1 cellular context compared by ENCODE assay signal in genomic region chr1:21022279-21023040, GRCh38.
TF ChIP-seq lines count a peak whose summit lies in the region.

No MANE protein-coding gene starts in this region.

TF ChIP-seq in HepG2, 621 proteins besides CTCF, POLR2A, EP300 and RAD21 (continued from another document and continues in another):
- TF ChIP-seq, protein P1, sequence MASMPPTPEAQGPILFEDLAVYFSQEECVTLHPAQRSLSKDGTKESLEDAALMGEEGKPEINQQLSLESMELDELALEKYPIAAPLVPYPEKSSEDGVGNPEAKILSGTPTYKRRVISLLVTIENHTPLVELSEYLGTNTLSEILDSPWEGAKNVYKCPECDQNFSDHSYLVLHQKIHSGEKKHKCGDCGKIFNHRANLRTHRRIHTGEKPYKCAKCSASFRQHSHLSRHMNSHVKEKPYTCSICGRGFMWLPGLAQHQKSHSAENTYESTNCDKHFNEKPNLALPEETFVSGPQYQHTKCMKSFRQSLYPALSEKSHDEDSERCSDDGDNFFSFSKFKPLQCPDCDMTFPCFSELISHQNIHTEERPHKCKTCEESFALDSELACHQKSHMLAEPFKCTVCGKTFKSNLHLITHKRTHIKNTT (CRISPR knock-in tag; IDR thresholded peaks at IDR 0.05) = no peak
- TF ChIP-seq HMGA1 (CRISPR knock-in tag; conservative IDR thresholded peaks at IDR 0.05) (no peak), TGIF2 (CRISPR knock-in tag; IDR thresholded peaks at IDR 0.05) (no peak), RFXANK (CRISPR knock-in tag; IDR thresholded peaks at IDR 0.05) (no peak), IKZF5 (CRISPR knock-in tag; IDR thresholded peaks at IDR 0.05) (peak; percentile 76; the same call in 1 of the 2 replicates), SKI (IDR thresholded peaks at IDR 0.05; ENCODE audit: partially characterized antibody) (peak; percentile 29), ZNF33B (CRISPR knock-in tag; IDR thresholded peaks at IDR 0.05) (no peak), ZBTB20 (CRISPR knock-in tag; IDR thresholded peaks at IDR 0.05; ENCODE audit: borderline replicate concordance, low read depth) (no peak), DDIT3 (CRISPR knock-in tag; IDR thresholded peaks at IDR 0.05) (no peak), CEBPB (IDR thresholded peaks at IDR 0.05; ENCODE audit: borderline replicate concordance, low read depth, low read length) (no peak), DNMT1 (CRISPR knock-in tag; IDR thresholded peaks at IDR 0.05) (no peak), MAFG (CRISPR knock-in tag; IDR thresholded peaks at IDR 0.05) (peak; percentile 92), TSC22D2 (CRISPR knock-in tag; IDR thresholded peaks at IDR 0.05; ENCODE audit: borderline replicate concordance) (no peak; the same call in 1 of the 2 replicates), ZNF432 (CRISPR knock-in tag; IDR thresholded peaks at IDR 0.05; ENCODE audit: borderline replicate concordance) (no peak), NFYB (CRISPR knock-in tag; IDR thresholded peaks at IDR 0.05) (no peak), ZNF607 (CRISPR knock-in tag; IDR thresholded peaks at IDR 0.05; ENCODE audit: borderline replicate concordance) (no peak), ZNF75D (CRISPR knock-in tag; IDR thresholded peaks at IDR 0.05; ENCODE audit: borderline replicate concordance) (no peak), LCORL (IDR thresholded peaks at IDR 0.05) (no peak), LCORL (CRISPR knock-in tag; IDR thresholded peaks at IDR 0.05) (0 out of 2 replicates have a peak, but pooled peaks have one; percentile 31), ZFYVE20 (CRISPR knock-in tag; IDR thresholded peaks at IDR 0.05; ENCODE audit: borderline replicate concordance, low read depth) (no peak), ZNF382 (CRISPR knock-in tag; IDR thresholded peaks at IDR 0.05; ENCODE audit: borderline replicate concordance) (no peak), MTF2 (CRISPR knock-in tag; IDR thresholded peaks at IDR 0.05; ENCODE audit: borderline replicate concordance) (no peak), JDP2 (CRISPR knock-in tag; IDR thresholded peaks at IDR 0.05; ENCODE audit: borderline replicate concordance) (no peak), THAP11 (CRISPR knock-in tag; IDR thresholded peaks at IDR 0.05) (peak; percentile 72), ZNF282 (IDR thresholded peaks at IDR 0.05; ENCODE audit: partially characterized antibody) (no peak), SALL1 (CRISPR knock-in tag; IDR thresholded peaks at IDR 0.05) (peak; percentile 32; the same call in 1 of the 2 replicates), ZNF3 (CRISPR knock-in tag; IDR thresholded peaks at IDR 0.05) (no peak), ZNF724P (CRISPR knock-in tag; IDR thresholded peaks at IDR 0.05; ENCODE audit: borderline replicate concordance) (no peak), ZNF800 (CRISPR knock-in tag; IDR thresholded peaks at IDR 0.05) (no peak), TFE3 (CRISPR knock-in tag; IDR thresholded peaks at IDR 0.05) (peak; percentile 91; the same call in 1 of the 2 replicates), ZKSCAN8 (CRISPR knock-in tag; IDR thresholded peaks at IDR 0.05; ENCODE audit: borderline replicate concordance) (peak; percentile 44; the same call in 1 of the 2 replicates), MAFF (IDR thresholded peaks at IDR 0.05; ENCODE audit: low read depth, low read length) (peak; percentile 94), MXI1 (IDR thresholded peaks at IDR 0.05; ENCODE audit: borderline replicate concordance, low read depth, low read length) (peak; percentile 80; the same call in 1 of the 3 replicates), ZNF574 (CRISPR knock-in tag; IDR thresholded peaks at IDR 0.05) (no peak), ZNF766 (CRISPR knock-in tag; IDR thresholded peaks at IDR 0.05; ENCODE audit: borderline replicate concordance) (no peak), RFX5 (IDR thresholded peaks at IDR 0.05; ENCODE audit: low read depth, low read length) (no peak), ZNF577 (CRISPR knock-in tag; IDR thresholded peaks at IDR 0.05; ENCODE audit: borderline replicate concordance, low read depth) (no peak), HDAC2 (CRISPR knock-in tag; IDR thresholded peaks at IDR 0.05) (peak; percentile 79)
- TF ChIP-seq, protein P2, sequence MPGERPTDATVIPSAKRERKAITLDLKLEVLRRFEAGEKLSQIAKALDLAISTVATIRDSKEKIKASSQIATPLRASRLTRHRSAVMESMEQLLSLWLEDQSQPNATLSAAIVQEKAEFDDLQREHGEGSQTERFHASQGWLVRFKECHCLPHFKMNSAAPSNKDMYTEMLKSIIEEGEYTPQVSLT (CRISPR knock-in tag; IDR thresholded peaks at IDR 0.05; ENCODE audit: borderline replicate concordance, low read depth) = no peak
- TF ChIP-seq, protein P3, sequence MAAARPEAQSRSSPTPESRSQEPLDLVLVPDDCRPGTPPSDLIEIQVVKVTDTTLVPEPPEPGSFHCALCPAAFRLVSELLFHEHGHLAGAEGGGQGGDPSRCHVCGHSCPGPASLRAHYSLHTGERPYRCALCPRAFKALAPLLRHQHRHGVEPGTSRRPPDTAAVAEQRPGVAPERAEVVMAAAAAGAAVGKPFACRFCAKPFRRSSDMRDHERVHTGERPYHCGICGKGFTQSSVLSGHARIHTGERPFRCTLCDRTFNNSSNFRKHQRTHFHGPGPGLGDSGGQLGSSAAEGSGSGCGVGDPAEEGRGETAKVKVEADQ (CRISPR knock-in tag; IDR thresholded peaks at IDR 0.05; ENCODE audit: borderline replicate concordance) = no peak
- TF ChIP-seq, protein P4, sequence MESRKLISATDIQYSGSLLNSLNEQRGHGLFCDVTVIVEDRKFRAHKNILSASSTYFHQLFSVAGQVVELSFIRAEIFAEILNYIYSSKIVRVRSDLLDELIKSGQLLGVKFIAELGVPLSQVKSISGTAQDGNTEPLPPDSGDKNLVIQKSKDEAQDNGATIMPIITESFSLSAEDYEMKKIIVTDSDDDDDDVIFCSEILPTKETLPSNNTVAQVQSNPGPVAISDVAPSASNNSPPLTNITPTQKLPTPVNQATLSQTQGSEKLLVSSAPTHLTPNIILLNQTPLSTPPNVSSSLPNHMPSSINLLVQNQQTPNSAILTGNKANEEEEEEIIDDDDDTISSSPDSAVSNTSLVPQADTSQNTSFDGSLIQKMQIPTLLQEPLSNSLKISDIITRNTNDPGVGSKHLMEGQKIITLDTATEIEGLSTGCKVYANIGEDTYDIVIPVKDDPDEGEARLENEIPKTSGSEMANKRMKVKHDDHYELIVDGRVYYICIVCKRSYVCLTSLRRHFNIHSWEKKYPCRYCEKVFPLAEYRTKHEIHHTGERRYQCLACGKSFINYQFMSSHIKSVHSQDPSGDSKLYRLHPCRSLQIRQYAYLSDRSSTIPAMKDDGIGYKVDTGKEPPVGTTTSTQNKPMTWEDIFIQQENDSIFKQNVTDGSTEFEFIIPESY (CRISPR knock-in tag; IDR thresholded peaks at IDR 0.05) = no peak
- TF ChIP-seq, protein P5, sequence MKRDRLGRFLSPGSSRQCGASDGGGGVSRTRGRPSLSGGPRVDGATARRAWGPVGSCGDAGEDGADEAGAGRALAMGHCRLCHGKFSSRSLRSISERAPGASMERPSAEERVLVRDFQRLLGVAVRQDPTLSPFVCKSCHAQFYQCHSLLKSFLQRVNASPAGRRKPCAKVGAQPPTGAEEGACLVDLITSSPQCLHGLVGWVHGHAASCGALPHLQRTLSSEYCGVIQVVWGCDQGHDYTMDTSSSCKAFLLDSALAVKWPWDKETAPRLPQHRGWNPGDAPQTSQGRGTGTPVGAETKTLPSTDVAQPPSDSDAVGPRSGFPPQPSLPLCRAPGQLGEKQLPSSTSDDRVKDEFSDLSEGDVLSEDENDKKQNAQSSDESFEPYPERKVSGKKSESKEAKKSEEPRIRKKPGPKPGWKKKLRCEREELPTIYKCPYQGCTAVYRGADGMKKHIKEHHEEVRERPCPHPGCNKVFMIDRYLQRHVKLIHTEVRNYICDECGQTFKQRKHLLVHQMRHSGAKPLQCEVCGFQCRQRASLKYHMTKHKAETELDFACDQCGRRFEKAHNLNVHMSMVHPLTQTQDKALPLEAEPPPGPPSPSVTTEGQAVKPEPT (CRISPR knock-in tag; IDR thresholded peaks at IDR 0.05; ENCODE audit: low read depth) = no peak
- TF ChIP-seq, protein P6, sequence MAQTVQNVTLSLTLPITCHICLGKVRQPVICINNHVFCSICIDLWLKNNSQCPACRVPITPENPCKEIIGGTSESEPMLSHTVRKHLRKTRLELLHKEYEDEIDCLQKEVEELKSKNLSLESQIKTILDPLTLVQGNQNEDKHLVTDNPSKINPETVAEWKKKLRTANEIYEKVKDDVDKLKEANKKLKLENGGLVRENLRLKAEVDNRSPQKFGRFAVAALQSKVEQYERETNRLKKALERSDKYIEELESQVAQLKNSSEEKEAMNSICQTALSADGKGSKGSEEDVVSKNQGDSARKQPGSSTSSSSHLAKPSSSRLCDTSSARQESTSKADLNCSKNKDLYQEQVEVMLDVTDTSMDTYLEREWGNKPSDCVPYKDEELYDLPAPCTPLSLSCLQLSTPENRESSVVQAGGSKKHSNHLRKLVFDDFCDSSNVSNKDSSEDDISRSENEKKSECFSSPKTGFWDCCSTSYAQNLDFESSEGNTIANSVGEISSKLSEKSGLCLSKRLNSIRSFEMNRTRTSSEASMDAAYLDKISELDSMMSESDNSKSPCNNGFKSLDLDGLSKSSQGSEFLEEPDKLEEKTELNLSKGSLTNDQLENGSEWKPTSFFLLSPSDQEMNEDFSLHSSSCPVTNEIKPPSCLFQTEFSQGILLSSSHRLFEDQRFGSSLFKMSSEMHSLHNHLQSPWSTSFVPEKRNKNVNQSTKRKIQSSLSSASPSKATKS (CRISPR knock-in tag; IDR thresholded peaks at IDR 0.05) = no peak
